Comparison of ENCODE assay signal across 4 cellular contexts in the genomic region with DNA sequence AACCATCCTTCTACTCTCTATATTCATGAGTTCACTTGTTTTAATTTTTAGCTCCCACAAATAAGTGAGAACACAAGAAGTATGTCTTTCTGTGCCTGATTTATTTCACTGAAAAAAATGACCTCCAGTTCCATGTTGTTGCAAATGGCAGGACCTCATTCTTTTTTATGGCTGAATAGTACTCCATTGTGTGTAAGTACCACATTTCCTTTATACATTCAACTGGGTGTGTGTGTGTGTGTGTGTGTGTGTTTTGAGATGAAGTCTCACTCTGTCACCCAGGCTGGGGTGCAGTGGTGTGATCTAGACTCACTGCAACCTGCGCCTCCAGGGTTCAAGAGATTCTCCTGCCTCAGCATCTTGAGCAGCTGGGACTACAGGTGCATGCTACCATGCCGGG.
TF ChIP-seq lines count a peak whose summit lies in the region.

No MANE protein-coding gene starts in this region.

TF ChIP-seq in SK-N-SH treated with all-trans-retinoic acid at 6 μM for 48 hours, 23 proteins besides CTCF, POLR2A, EP300 and RAD21:
- TF ChIP-seq TOX (CRISPR knock-in tag; IDR thresholded peaks at IDR 0.05; ENCODE audit: borderline replicate concordance) (no peak), ZNF8 (CRISPR knock-in tag; IDR thresholded peaks at IDR 0.05) (0 out of 2 replicates have a peak, but pooled peaks have one; percentile 10)

TF ChIP-seq in SK-N-SH, 30 proteins besides CTCF, POLR2A, EP300 and RAD21:
- TF ChIP-seq YY1 (IDR thresholded peaks at IDR 0.05; ENCODE audit: low read depth) (no peak), NRF1 (IDR thresholded peaks at IDR 0.05; ENCODE audit: low read depth, low read length) (no peak), POLR2AphosphoS5 (IDR thresholded peaks at IDR 0.05; ENCODE audit: low read depth, low read length) (no peak), FOSL2 (IDR thresholded peaks at IDR 0.05; ENCODE audit: borderline replicate concordance, low read depth) (no peak), MXI1 (IDR thresholded peaks at IDR 0.05; ENCODE audit: low read depth, low read length) (no peak)
- TF ChIP-seq, protein P1, sequence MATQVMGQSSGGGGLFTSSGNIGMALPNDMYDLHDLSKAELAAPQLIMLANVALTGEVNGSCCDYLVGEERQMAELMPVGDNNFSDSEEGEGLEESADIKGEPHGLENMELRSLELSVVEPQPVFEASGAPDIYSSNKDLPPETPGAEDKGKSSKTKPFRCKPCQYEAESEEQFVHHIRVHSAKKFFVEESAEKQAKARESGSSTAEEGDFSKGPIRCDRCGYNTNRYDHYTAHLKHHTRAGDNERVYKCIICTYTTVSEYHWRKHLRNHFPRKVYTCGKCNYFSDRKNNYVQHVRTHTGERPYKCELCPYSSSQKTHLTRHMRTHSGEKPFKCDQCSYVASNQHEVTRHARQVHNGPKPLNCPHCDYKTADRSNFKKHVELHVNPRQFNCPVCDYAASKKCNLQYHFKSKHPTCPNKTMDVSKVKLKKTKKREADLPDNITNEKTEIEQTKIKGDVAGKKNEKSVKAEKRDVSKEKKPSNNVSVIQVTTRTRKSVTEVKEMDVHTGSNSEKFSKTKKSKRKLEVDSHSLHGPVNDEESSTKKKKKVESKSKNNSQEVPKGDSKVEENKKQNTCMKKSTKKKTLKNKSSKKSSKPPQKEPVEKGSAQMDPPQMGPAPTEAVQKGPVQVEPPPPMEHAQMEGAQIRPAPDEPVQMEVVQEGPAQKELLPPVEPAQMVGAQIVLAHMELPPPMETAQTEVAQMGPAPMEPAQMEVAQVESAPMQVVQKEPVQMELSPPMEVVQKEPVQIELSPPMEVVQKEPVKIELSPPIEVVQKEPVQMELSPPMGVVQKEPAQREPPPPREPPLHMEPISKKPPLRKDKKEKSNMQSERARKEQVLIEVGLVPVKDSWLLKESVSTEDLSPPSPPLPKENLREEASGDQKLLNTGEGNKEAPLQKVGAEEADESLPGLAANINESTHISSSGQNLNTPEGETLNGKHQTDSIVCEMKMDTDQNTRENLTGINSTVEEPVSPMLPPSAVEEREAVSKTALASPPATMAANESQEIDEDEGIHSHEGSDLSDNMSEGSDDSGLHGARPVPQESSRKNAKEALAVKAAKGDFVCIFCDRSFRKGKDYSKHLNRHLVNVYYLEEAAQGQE (IDR thresholded peaks at IDR 0.05; ENCODE audit: low read depth, low read length): no peak
- TF ChIP-seq, protein P2, sequence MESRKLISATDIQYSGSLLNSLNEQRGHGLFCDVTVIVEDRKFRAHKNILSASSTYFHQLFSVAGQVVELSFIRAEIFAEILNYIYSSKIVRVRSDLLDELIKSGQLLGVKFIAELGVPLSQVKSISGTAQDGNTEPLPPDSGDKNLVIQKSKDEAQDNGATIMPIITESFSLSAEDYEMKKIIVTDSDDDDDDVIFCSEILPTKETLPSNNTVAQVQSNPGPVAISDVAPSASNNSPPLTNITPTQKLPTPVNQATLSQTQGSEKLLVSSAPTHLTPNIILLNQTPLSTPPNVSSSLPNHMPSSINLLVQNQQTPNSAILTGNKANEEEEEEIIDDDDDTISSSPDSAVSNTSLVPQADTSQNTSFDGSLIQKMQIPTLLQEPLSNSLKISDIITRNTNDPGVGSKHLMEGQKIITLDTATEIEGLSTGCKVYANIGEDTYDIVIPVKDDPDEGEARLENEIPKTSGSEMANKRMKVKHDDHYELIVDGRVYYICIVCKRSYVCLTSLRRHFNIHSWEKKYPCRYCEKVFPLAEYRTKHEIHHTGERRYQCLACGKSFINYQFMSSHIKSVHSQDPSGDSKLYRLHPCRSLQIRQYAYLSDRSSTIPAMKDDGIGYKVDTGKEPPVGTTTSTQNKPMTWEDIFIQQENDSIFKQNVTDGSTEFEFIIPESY (IDR thresholded peaks at IDR 0.05; ENCODE audit: borderline replicate concordance, low read depth): no peak
- TF ChIP-seq, protein P3, sequence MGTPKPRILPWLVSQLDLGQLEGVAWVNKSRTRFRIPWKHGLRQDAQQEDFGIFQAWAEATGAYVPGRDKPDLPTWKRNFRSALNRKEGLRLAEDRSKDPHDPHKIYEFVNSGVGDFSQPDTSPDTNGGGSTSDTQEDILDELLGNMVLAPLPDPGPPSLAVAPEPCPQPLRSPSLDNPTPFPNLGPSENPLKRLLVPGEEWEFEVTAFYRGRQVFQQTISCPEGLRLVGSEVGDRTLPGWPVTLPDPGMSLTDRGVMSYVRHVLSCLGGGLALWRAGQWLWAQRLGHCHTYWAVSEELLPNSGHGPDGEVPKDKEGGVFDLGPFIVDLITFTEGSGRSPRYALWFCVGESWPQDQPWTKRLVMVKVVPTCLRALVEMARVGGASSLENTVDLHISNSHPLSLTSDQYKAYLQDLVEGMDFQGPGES (IDR thresholded peaks at IDR 0.05; ENCODE audit: low read depth, low read length): no peak

TF ChIP-seq in HEK293, 187 proteins besides CTCF, POLR2A, EP300 and RAD21:
- TF ChIP-seq ZIC2 (tag by site-specific recombination; IDR thresholded peaks at IDR 0.05): no peak
- TF ChIP-seq ZNF248 (tag by site-specific recombination; IDR thresholded peaks at IDR 0.05): no peak
- no peak for TF ChIP-seq ZNF624 (tag by site-specific recombination; IDR thresholded peaks at IDR 0.05)
- TF ChIP-seq ZNF146 (tag by site-specific recombination; IDR thresholded peaks at IDR 0.05): peak; percentile 92
- no peak for TF ChIP-seq MEIS1 (CRISPR knock-in tag; IDR thresholded peaks at IDR 0.05; ENCODE audit: borderline replicate concordance)

TF ChIP-seq in K562, 482 proteins besides CTCF, POLR2A, EP300 and RAD21:
- TF ChIP-seq CEBPG (CRISPR knock-in tag; IDR thresholded peaks at IDR 0.05): no peak
- TF ChIP-seq CEBPG (tag; conservative IDR thresholded peaks at IDR 0.05 in 1 of 2, IDR thresholded peaks at IDR 0.05 in 1 of 2): no peak
- peak; percentile 71 for TF ChIP-seq ZNF146 (CRISPR knock-in tag; IDR thresholded peaks at IDR 0.05; ENCODE audit: unreplicated experiment)
- TF ChIP-seq HDAC1 (IDR thresholded peaks at IDR 0.05): no peak
- TF ChIP-seq JUNB (CRISPR knock-in tag; conservative IDR thresholded peaks at IDR 0.05): no peak
- TF ChIP-seq LARP7 (IDR thresholded peaks at IDR 0.05): no peak
- TF ChIP-seq SPI1 (IDR thresholded peaks at IDR 0.05; ENCODE audit: borderline replicate concordance, low read depth, low read length): no peak
- TF ChIP-seq, protein P4, sequence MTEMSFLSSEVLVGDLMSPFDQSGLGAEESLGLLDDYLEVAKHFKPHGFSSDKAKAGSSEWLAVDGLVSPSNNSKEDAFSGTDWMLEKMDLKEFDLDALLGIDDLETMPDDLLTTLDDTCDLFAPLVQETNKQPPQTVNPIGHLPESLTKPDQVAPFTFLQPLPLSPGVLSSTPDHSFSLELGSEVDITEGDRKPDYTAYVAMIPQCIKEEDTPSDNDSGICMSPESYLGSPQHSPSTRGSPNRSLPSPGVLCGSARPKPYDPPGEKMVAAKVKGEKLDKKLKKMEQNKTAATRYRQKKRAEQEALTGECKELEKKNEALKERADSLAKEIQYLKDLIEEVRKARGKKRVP (CRISPR knock-in tag; IDR thresholded peaks at IDR 0.05): no peak
- TF ChIP-seq ZNF12 (CRISPR knock-in tag; IDR thresholded peaks at IDR 0.05): no peak
